ENCODE assay signal across 17 cellular contexts in genomic region chr1:186670279-186670964, GRCh38. TPM values are rescaled to one million over a fixed set of nuclear protein-coding genes. Genes with fewer than 3 reads are reported as not detected.
A peak's percentile ranks its signal among the peaks of the same experiment; 100 is the strongest.
DNase-seq lines count a peak whose midpoint lies in the region; ATAC-seq and TF ChIP-seq lines count a peak whose summit lies in the region.
"Had no signal": no experiment of that assay in that cellular context is flagged by ENCODE, and none has a peak within 500 bp of the region (broad histone marks: within the 10 kb centered on the region; RNA-seq: fewer than 3 reads in every experiment).

No MANE protein-coding gene starts in this region.

- H3K4me1 ChIP-seq in RWPE2 (ENCODE audit: insufficient read depth, poor library complexity, severe bottlenecking) = no peaks in the 10 kb centered on the region
- no peaks in the 10 kb centered on the region for H3K4me1 ChIP-seq in naive thymus-derived CD4-positive, alpha-beta T cell (ENCODE audit: control insufficient read depth in 2 of 2, insufficient read depth in 2 of 2, low read length in 2 of 2)
- no peaks in the 10 kb centered on the region for H3K4me1 ChIP-seq in smooth muscle cell (ENCODE audit: low read depth)
- no peaks in the 10 kb centered on the region for H3K4me1 ChIP-seq in gastroesophageal sphincter
- H3K4me1 ChIP-seq: BLaER1 treated with 17β-estradiol and CSF1 and Interleukin-3, amounts not matched to agents 10 nM and 100 nM had no signal

- POLR2A ChIA-PET in naive thymus-derived CD4-positive, alpha-beta T cell (lab: Charles Lee) = no interaction called here

- H3K27me3 ChIP-seq in RWPE2 (ENCODE audit: insufficient read depth, poor library complexity, severe bottlenecking) (no peaks in the 10 kb centered on the region), smooth muscle cell (ENCODE audit: low read depth) (no peaks in the 10 kb centered on the region), gastroesophageal sphincter (no peaks in the 10 kb centered on the region)
- no peaks in the 10 kb centered on the region for H3K27me3 ChIP-seq in naive thymus-derived CD4-positive, alpha-beta T cell (ENCODE audit: control insufficient read depth in 2 of 2, insufficient read depth in 2 of 2, low read length in 2 of 2)
- H3K27me3 ChIP-seq: BLaER1 treated with 17β-estradiol and CSF1 and Interleukin-3, amounts not matched to agents 10 nM and 100 nM had no signal

- no peak for TF ChIP-seq CTCF in RWPE2 (IDR thresholded peaks at IDR 0.05; ENCODE audit: poor library complexity, severe bottlenecking)
- TF ChIP-seq CTCF in smooth muscle cell (IDR thresholded peaks at IDR 0.05; ENCODE audit: borderline replicate concordance, insufficient read depth, poor library complexity, severe bottlenecking) = no peak
- TF ChIP-seq CTCF in gastroesophageal sphincter (IDR thresholded peaks at IDR 0.05) = no peak

- H3K36me3 Mint-ChIP-seq in naive thymus-derived CD4-positive, alpha-beta T cell = no peaks in the 10 kb centered on the region
- H3K36me3 Mint-ChIP-seq: CD4-positive, CD25-positive, alpha-beta regulatory T cell had no signal

- TF ChIP-seq POLR2A in gastroesophageal sphincter (IDR thresholded peaks at IDR 0.05) = no peak

- peaks cover 36% of the 10 kb centered on the region for H3K36me3 ChIP-seq in RWPE2 (ENCODE audit: low read depth)
- no peaks in the 10 kb centered on the region for H3K36me3 ChIP-seq in naive thymus-derived CD4-positive, alpha-beta T cell (ENCODE audit: control insufficient read depth in 2 of 3, insufficient read depth in 3 of 3, low read length in 3 of 3)
- peaks cover 4% of the 10 kb centered on the region for H3K36me3 ChIP-seq in smooth muscle cell (ENCODE audit: low read depth)
- peaks cover 0 to 30% of the 10 kb centered on the region in 2 donors for H3K36me3 ChIP-seq in gastroesophageal sphincter
- H3K36me3 ChIP-seq: BLaER1 treated with 17β-estradiol and CSF1 and Interleukin-3, amounts not matched to agents 10 nM and 100 nM had no signal

- peaks cover 0 to 5% (median 0%) of the 10 kb centered on the region in 11 donors for H3K9me3 Mint-ChIP-seq in naive thymus-derived CD4-positive, alpha-beta T cell

- no peaks in the 10 kb centered on the region for H3K4me1 Mint-ChIP-seq in naive thymus-derived CD4-positive, alpha-beta T cell
- H3K4me1 Mint-ChIP-seq: CD4-positive, CD25-positive, alpha-beta regulatory T cell had no signal

- peaks cover 0 to 16% (median 7%) of the 10 kb centered on the region in 5 donors for H3K27me3 Mint-ChIP-seq in naive thymus-derived CD4-positive, alpha-beta T cell
- H3K27me3 Mint-ChIP-seq: CD4-positive, CD25-positive, alpha-beta regulatory T cell had no signal

- H3K4me3 Mint-ChIP-seq in naive thymus-derived CD4-positive, alpha-beta T cell = no peak overlapping the region
- H3K4me3 Mint-ChIP-seq: CD4-positive, CD25-positive, alpha-beta regulatory T cell had no signal

- H3K79me2 ChIP-seq in smooth muscle cell (ENCODE audit: low read depth) = no peaks in the 10 kb centered on the region

- CTCF ChIA-PET in naive thymus-derived CD4-positive, alpha-beta T cell (lab: Charles Lee) = no interaction called here

- H3K27ac ChIP-seq in RWPE2 (ENCODE audit: poor library complexity, severe bottlenecking) (no peak overlapping the region), epithelial cell of prostate (peak overlapping the region; percentile 34), smooth muscle cell (ENCODE audit: low read depth) (no peak overlapping the region), gastroesophageal sphincter (no peak overlapping the region)
- no peak overlapping the region for H3K27ac ChIP-seq in naive thymus-derived CD4-positive, alpha-beta T cell (ENCODE audit: low read depth, low read length)
- H3K27ac ChIP-seq: BLaER1 treated with 17β-estradiol and CSF1 and Interleukin-3, amounts not matched to agents 10 nM and 100 nM; GM23248 had no signal

- DNase-seq in EH (ENCODE audit: low read depth) (peak; percentile 3), RWPE2 (ENCODE audit: low spot score) (no peak), epithelial cell of prostate (ENCODE audit: low read depth, low spot score) (no peak), smooth muscle cell (lab: John Stamatoyannopoulos, UW; ENCODE audit: unreplicated experiment) (no peak)
- DNase-seq in naive thymus-derived CD4-positive, alpha-beta T cell = no peak
- DNase-seq: 8988T; ACHN; Calu3; CD4-positive, CD25-positive, alpha-beta regulatory T cell; DMS 273 treated with DMSO at 0.1 percent for 48 hours; GM23248 had no signal

- no peak overlapping the region for H3K9ac ChIP-seq in smooth muscle cell (ENCODE audit: low read depth)
- H3K9ac ChIP-seq: BLaER1 treated with 17β-estradiol and CSF1 and Interleukin-3, amounts not matched to agents 10 nM and 100 nM; GM23248 had no signal

- no peak overlapping the region for H3K27ac Mint-ChIP-seq in naive thymus-derived CD4-positive, alpha-beta T cell
- H3K27ac Mint-ChIP-seq: CD4-positive, CD25-positive, alpha-beta regulatory T cell had no signal

- TF ChIP-seq EP300 in gastroesophageal sphincter (IDR thresholded peaks at IDR 0.05) = no peak

- no peaks in the 10 kb centered on the region for H3F3A ChIP-seq in smooth muscle cell (ENCODE audit: low read depth)

- ATAC-seq in RWPE2 (ENCODE audit: low read depth) (peak; percentile 31), HG03442 (IDR thresholded peaks at IDR 0.05; ENCODE audit: unreplicated experiment) (no peak), gastroesophageal sphincter (no peak)
- peak; percentile 18 for ATAC-seq in naive thymus-derived CD4-positive, alpha-beta T cell
- ATAC-seq: GM12878, HCT116 had no signal

- no peak overlapping the region for H2AFZ ChIP-seq in smooth muscle cell (ENCODE audit: low read depth)
- H2AFZ ChIP-seq: GM23248 had no signal

- H3K9me3 ChIP-seq in RWPE2 (ENCODE audit: severe bottlenecking) (no peaks in the 10 kb centered on the region), smooth muscle cell (replicated peaks; ENCODE audit: low read depth) (no peaks in the 10 kb centered on the region), gastroesophageal sphincter (no peaks in the 10 kb centered on the region)
- no peaks in the 10 kb centered on the region for H3K9me3 ChIP-seq in naive thymus-derived CD4-positive, alpha-beta T cell (ENCODE audit: control insufficient read depth in 2 of 3, low read length in 3 of 3)

- H4K20me1 ChIP-seq in smooth muscle cell (ENCODE audit: low read depth) = no peaks in the 10 kb centered on the region
- H4K20me1 ChIP-seq: BLaER1 treated with 17β-estradiol and CSF1 and Interleukin-3, amounts not matched to agents 10 nM and 100 nM had no signal

- H3K4me3 ChIP-seq in RWPE2 (ENCODE audit: severe bottlenecking) (no peak overlapping the region), smooth muscle cell (no peak overlapping the region), gastroesophageal sphincter (no peak overlapping the region)
- H3K4me3 ChIP-seq in naive thymus-derived CD4-positive, alpha-beta T cell (ENCODE audit: low read length) = no peak overlapping the region
- H3K4me3 ChIP-seq: BLaER1 treated with 17β-estradiol and CSF1 and Interleukin-3, amounts not matched to agents 10 nM and 100 nM; GM12878; GM23248 had no signal

- H3K4me2 ChIP-seq in smooth muscle cell = no peak overlapping the region
- H3K4me2 ChIP-seq: BLaER1 treated with 17β-estradiol and CSF1 and Interleukin-3, amounts not matched to agents 10 nM and 100 nM had no signal

- intact Hi-C loops in naive thymus-derived CD4-positive, alpha-beta T cell (cut with micrococcal nuclease) = no loop called here

- WGBS in smooth muscle cell (ENCODE audit: low lambda C conversion rate) = 77% methylated on average over 2 of the region's 2 CpGs
- WGBS in gastroesophageal sphincter (ENCODE audit: low coverage in 1 of 2), 2 donors = 50 to 69% methylated on average over 2 of the region's 2 CpGs

RNA-seq across cellular contexts. Expression of gene PTGS2, which starts 9.8 kb away (rescaled TPM):
- 10 to 100 TPM in 2 of 5 experiments, under 1 TPM in 1, not detected in 2; 0.17 to 73.8 (median 21.8) TPM for total RNA-seq in naive thymus-derived CD4-positive, alpha-beta T cell
- polyA plus RNA-seq in naive thymus-derived CD4-positive, alpha-beta T cell = not detected
- total RNA-seq in smooth muscle cell (132 and 148 TPM in 2 replicates), gastroesophageal sphincter (10 to 100 TPM in 2 of 4 donors, 1 to 10 TPM in 2; 2.2 to 13.6 (median 8.7) TPM)
- polyA plus RNA-seq in smooth muscle cell = 37.2 and 57.3 TPM in 2 replicates
- total RNA-seq: G401 had no signal

Comparison
In these comparisons a context has a peak if more than half of its experiments do, and no peak if none do; other contexts are left out.
1. ATAC-seq: peak in RWPE2 (single experiment) and naive thymus-derived CD4-positive, alpha-beta T cell (single experiment); none in HG03442 (single experiment) and gastroesophageal sphincter (single experiment).